Comparison of ENCODE assay signal across 35 cellular contexts in genomic region chr6:103142902-103143301, GRCh38.
"Had no signal": no experiment of that assay in that cellular context is flagged by ENCODE, and none has a peak within 500 bp of the region (broad histone marks: within the 10 kb centered on the region; RNA-seq: fewer than 3 reads in every experiment).

No MANE protein-coding gene starts in this region.

- H3K9ac ChIP-seq: KMS-11 had no signal

- H3K4me3 ChIP-seq: MG63 had no signal

- H3K36me3 ChIP-seq: MG63 had no signal

- H3K27ac ChIP-seq: KMS-11 had no signal

- H3K4me2 ChIP-seq: KMS-11 had no signal

- H3K9me3 ChIP-seq: MG63 had no signal

- DNase-seq: Karpas-422, Kasumi-1, KG1, MG63, MM.1S, MV-4-11, NCI-H1048, NCI-H1092, NCI-H1092 treated with DMSO at 0.1 percent for 48 hours, NCI-H1105, NCI-H1105 treated with DMSO at 0.1 percent for 48 hours, NCI-H1417, NCI-H1417 treated with DMSO at 0.1 percent for 48 hours, NCI-H1436, NCI-H1436 treated with DMSO at 0.1 percent for 48 hours, NCI-H146, NCI-H1694, NCI-H1694 treated with DMSO at 0.1 percent for 48 hours, NCI-H187, NCI-H187 treated with DMSO at 0.1 percent for 48 hours, NCI-H1930, NCI-H2029, NCI-H2029 treated with DMSO at 0.1 percent for 48 hours, NCI-H2081, NCI-H2081 treated with DMSO at 0.1 percent for 48 hours, NCI-H2107, NCI-H2171, NCI-H2171 treated with DMSO at 0.1 percent for 48 hours, NCI-H2227 treated with DMSO at 0.1 percent for 48 hours, NCI-H226, NCI-H345, NCI-H446, NCI-H446 treated with DMSO at 0.1 percent for 48 hours, NCI-H510A had no signal

- H3K27me3 ChIP-seq: MG63 had no signal
